Comparison of ENCODE assay signal across 1 cellular context in genomic region chr2:131105950-131106801, GRCh38.
TF ChIP-seq lines count a peak whose summit lies in the region.

No MANE protein-coding gene starts in this region.

TF ChIP-seq in HepG2, 621 proteins besides CTCF, POLR2A, EP300 and RAD21 (continued from another document and continues in another):
- TF ChIP-seq GRHL1 (CRISPR knock-in tag; conservative IDR thresholded peaks at IDR 0.05) (no peak), ZNF292 (CRISPR knock-in tag; IDR thresholded peaks at IDR 0.05; ENCODE audit: borderline replicate concordance, low read depth) (peak; percentile 54; the same call in 1 of the 2 replicates), ZNF891 (CRISPR knock-in tag; IDR thresholded peaks at IDR 0.05) (no peak), ZNF772 (CRISPR knock-in tag; IDR thresholded peaks at IDR 0.05) (peak; percentile 54; the same call in 1 of the 2 replicates), SMAD3 (CRISPR knock-in tag; IDR thresholded peaks at IDR 0.05) (peak; percentile 63), DBP (CRISPR knock-in tag; IDR thresholded peaks at IDR 0.05; ENCODE audit: not compliant biosample characterization) (no peak), ZNF513 (CRISPR knock-in tag; conservative IDR thresholded peaks at IDR 0.05) (no peak), ZBTB39 (CRISPR knock-in tag; IDR thresholded peaks at IDR 0.05) (no peak), ASH2L (IDR thresholded peaks at IDR 0.05; ENCODE audit: insufficient read length, low read depth, low read length) (peak; percentile 49), ZNF124 (CRISPR knock-in tag; IDR thresholded peaks at IDR 0.05) (no peak; the same call in none of the 2 replicates), ZNF18 (CRISPR knock-in tag; IDR thresholded peaks at IDR 0.05; ENCODE audit: insufficient replicate concordance) (peak; percentile 45), LBX2 (CRISPR knock-in tag; IDR thresholded peaks at IDR 0.05; ENCODE audit: borderline replicate concordance) (0 out of 2 replicates have a peak, but pooled peaks have one; percentile 48), FOXA1 (IDR thresholded peaks at IDR 0.05) (no peak), FOXA1 (CRISPR knock-in tag; IDR thresholded peaks at IDR 0.05) (peak; percentile 66; the same call in 1 of the 2 replicates), TAF1 (CRISPR knock-in tag; IDR thresholded peaks at IDR 0.05) (peak; percentile 24; the same call in 1 of the 2 replicates), TGIF2 (CRISPR knock-in tag; IDR thresholded peaks at IDR 0.05) (peak; percentile 90), GABPB1 (CRISPR knock-in tag; IDR thresholded peaks at IDR 0.05) (peak; percentile 56; the same call in 1 of the 2 replicates), HNF1A (IDR thresholded peaks at IDR 0.05; ENCODE audit: low read depth) (0 out of 2 replicates have a peak, but pooled peaks have one; percentile 13), HNF1A (CRISPR knock-in tag; IDR thresholded peaks at IDR 0.05; ENCODE audit: borderline replicate concordance) (peak; percentile 31; the same call in 1 of the 2 replicates), ZNF720 (CRISPR knock-in tag; IDR thresholded peaks at IDR 0.05) (no peak), YEATS2 (CRISPR knock-in tag; IDR thresholded peaks at IDR 0.05; ENCODE audit: borderline replicate concordance) (peak; percentile 71; the same call in 1 of the 2 replicates), ISL2 (CRISPR knock-in tag; IDR thresholded peaks at IDR 0.05) (no peak), ZBTB42 (CRISPR knock-in tag; IDR thresholded peaks at IDR 0.05) (0 out of 2 replicates have a peak, but pooled peaks have one; percentile 36), GABPA (IDR thresholded peaks at IDR 0.05; ENCODE audit: low read depth, low read length) (no peak), GABPA (CRISPR knock-in tag; IDR thresholded peaks at IDR 0.05; ENCODE audit: low read depth) (peak; percentile 71), SP5 (CRISPR knock-in tag; IDR thresholded peaks at IDR 0.05; ENCODE audit: borderline replicate concordance, low read depth) (no peak), ARID4A (CRISPR knock-in tag; IDR thresholded peaks at IDR 0.05; ENCODE audit: borderline replicate concordance) (peak; percentile 79), JUNB (CRISPR knock-in tag; IDR thresholded peaks at IDR 0.05; ENCODE audit: borderline replicate concordance) (no peak), ZNF232 (CRISPR knock-in tag; IDR thresholded peaks at IDR 0.05; ENCODE audit: borderline replicate concordance) (no peak), CC2D1A (CRISPR knock-in tag; IDR thresholded peaks at IDR 0.05) (no peak), ZNF816 (CRISPR knock-in tag; IDR thresholded peaks at IDR 0.05; ENCODE audit: borderline replicate concordance) (peak; percentile 79; the same call in 1 of the 2 replicates), NR3C1 (CRISPR knock-in tag; IDR thresholded peaks at IDR 0.05) (no peak), SRSF4 (IDR thresholded peaks at IDR 0.05; ENCODE audit: low read depth, low read length, poor library complexity, severe bottlenecking) (no peak), PHF20 (CRISPR knock-in tag; IDR thresholded peaks at IDR 0.05) (peak; percentile 52; the same call in 1 of the 2 replicates), ZC3H4 (CRISPR knock-in tag; IDR thresholded peaks at IDR 0.05; ENCODE audit: borderline replicate concordance) (0 out of 2 replicates have a peak, but pooled peaks have one; percentile 59), NR2C2 (CRISPR knock-in tag; IDR thresholded peaks at IDR 0.05; ENCODE audit: borderline replicate concordance) (peak; percentile 55), TFE3 (CRISPR knock-in tag; IDR thresholded peaks at IDR 0.05) (peak; percentile 91), CENPBD1 (CRISPR knock-in tag; IDR thresholded peaks at IDR 0.05; ENCODE audit: borderline replicate concordance, low read depth) (0 out of 2 replicates have a peak, but pooled peaks have one; percentile 64), ZNF691 (CRISPR knock-in tag; IDR thresholded peaks at IDR 0.05; ENCODE audit: borderline replicate concordance, low read depth) (0 out of 2 replicates have a peak, but pooled peaks have one; percentile 42), RFX1 (IDR thresholded peaks at IDR 0.05) (no peak)
